ENCODE assay signal across 8 cellular contexts in the genomic region with DNA sequence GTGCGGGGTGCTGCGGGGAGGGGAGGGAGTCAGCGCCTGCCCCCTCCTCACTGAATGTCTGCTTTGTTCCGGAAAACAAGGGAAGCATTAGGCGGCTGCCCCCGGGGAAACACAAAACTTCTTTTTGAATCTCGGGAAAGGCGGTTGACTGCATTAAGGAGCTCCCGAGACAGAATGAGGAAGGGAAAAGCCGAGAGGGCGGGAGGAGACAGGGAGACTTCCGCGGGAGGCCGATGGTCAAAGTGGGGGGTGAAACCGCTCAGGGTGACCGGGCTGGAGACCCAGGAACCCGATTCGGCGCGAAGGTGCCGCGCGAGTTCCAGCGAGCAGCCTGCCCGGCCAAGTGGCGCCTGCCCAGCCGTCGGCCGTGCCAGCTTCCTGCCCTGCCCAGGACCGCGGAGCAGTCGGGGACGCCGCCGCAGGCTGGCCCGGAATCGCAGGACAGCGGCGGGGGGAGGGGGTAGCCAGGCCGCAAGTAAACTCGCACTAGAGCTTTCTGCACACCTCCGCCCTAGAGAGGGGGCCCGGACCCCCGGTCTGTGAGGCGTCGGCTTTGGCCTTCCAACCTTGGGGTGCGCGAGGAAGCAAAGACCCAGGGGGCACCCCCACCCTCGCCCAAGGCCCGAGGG. TPM values are rescaled to one million over a fixed set of nuclear protein-coding genes. Genes with fewer than 3 reads are reported as not detected.
DNase-seq lines count a peak whose midpoint lies in the region; ATAC-seq and TF ChIP-seq lines count a peak whose summit lies in the region.

No MANE protein-coding gene starts in this region.

- H3K4me3 Mint-ChIP-seq in activated naive CD8-positive, alpha-beta T cell treated with anti-CD3 and anti-CD28 coated beads for 36 hours = peak overlapping the region; percentile 74

- peaks cover 12% of the 10 kb centered on the region for H3K4me1 ChIP-seq in psoas muscle

- peak overlapping the region; percentile 74 for H3K27ac ChIP-seq in psoas muscle

- peak overlapping the region; percentile 59 for H3K4me3 ChIP-seq in psoas muscle

- intact Hi-C loops in left ventricle myocardium superior (cut with micrococcal nuclease) = no loop called here
- intact Hi-C loops in psoas muscle (cut with DNase I) = loop anchor here (2.0 to 10.0 kb wide), 4 partner anchors 56 to 248 kb away; a partner anchor contains a TSS

- H3K27me3 Mint-ChIP-seq in activated naive CD8-positive, alpha-beta T cell treated with anti-CD3 and anti-CD28 coated beads for 36 hours = no peaks in the 10 kb centered on the region

- peaks cover 3% of the 10 kb centered on the region for H3K36me3 Mint-ChIP-seq in activated naive CD8-positive, alpha-beta T cell treated with anti-CD3 and anti-CD28 coated beads for 36 hours

- ATAC-seq in HG03175 (IDR thresholded peaks at IDR 0.05; ENCODE audit: unreplicated experiment) (peak; percentile 3), left ventricle myocardium superior (peak; percentile 65), psoas muscle (peak; percentile 68 to 82 (median 77)), GM19023 (IDR thresholded peaks at IDR 0.05; ENCODE audit: unreplicated experiment) (no peak)

- H3K9me3 ChIP-seq in psoas muscle = no peaks in the 10 kb centered on the region

- peaks cover 18% of the 10 kb centered on the region for H3K4me1 Mint-ChIP-seq in activated naive CD8-positive, alpha-beta T cell treated with anti-CD3 and anti-CD28 coated beads for 36 hours

- DNase-seq in COR-L47 (lab: John Stamatoyannopoulos, UW) (peak; percentile 6), left ventricle myocardium superior (peak; percentile 81), psoas muscle (peak; percentile 67 to 85), SKM-1 (lab: John Stamatoyannopoulos, UW; ENCODE audit: unreplicated experiment) (no peak)
- DNase-seq in activated naive CD8-positive, alpha-beta T cell treated with anti-CD3 and anti-CD28 coated beads for 36 hours = no peak
- DNase-seq in stimulated activated CD4-positive, alpha-beta T cell treated with anti-CD3 and anti-CD28 coated beads, Interleukin-2, amount 100 ng/mL, for 24 hours = no peak

- no peaks in the 10 kb centered on the region for H3K9me3 Mint-ChIP-seq in activated naive CD8-positive, alpha-beta T cell treated with anti-CD3 and anti-CD28 coated beads for 36 hours

- WGBS in psoas muscle, 3 donors = 1 to 4% (median 2%) methylated on average over 19 to 50 of the region's 50 CpGs

- peak overlapping the region; percentile 83 for H3K27ac Mint-ChIP-seq in activated naive CD8-positive, alpha-beta T cell treated with anti-CD3 and anti-CD28 coated beads for 36 hours

- H3K27me3 ChIP-seq in psoas muscle (ENCODE audit: insufficient read depth in 3 of 3, low read length in 2 of 3) = peaks cover 0 to 77% (median 0%) of the 10 kb centered on the region in 3 donors

- H3K36me3 ChIP-seq in psoas muscle (ENCODE audit: insufficient read depth in 1 of 2, low read depth in 1 of 2) = no peaks in the 10 kb centered on the region

- TF ChIP-seq CTCF in psoas muscle (IDR thresholded peaks at IDR 0.05) = no peak

RNA-seq across cellular contexts. Expression of a gene that starts 55.1 kb away (rescaled TPM):
- 10 to 100 TPM; 32.3 to 36.0 TPM for total RNA-seq in activated naive CD8-positive, alpha-beta T cell treated with anti-CD3 and anti-CD28 coated beads for 36 hours
- total RNA-seq in left ventricle myocardium superior (16.4 TPM), psoas muscle (10 to 100 TPM; 18.3 to 24.3 (median 19.6) TPM)
- polyA plus RNA-seq in psoas muscle = 10 to 100 TPM in 2 of 3 donors, 1 to 10 TPM in 1; 6.4 to 14.2 (median 10.1) TPM

Comparison
In these comparisons a context has a peak if more than half of its experiments do, and no peak if none do; other contexts are left out.
1. DNase-seq: peak in COR-L47 (single experiment), left ventricle myocardium superior (single experiment) and psoas muscle (2 of 2); none in activated naive CD8-positive, alpha-beta T cell treated with anti-CD3 and anti-CD28 coated beads for 36 hours (single experiment), stimulated activated CD4-positive, alpha-beta T cell treated with anti-CD3 and anti-CD28 coated beads, Interleukin-2, amount 100 ng/mL, for 24 hours (0 of 2) and SKM-1 (single experiment).